In genomic region chr11:18745251-18745650, GRCh38 we compare ENCODE assay signal across 42 cellular contexts. TPM values are rescaled to one million over a fixed set of nuclear protein-coding genes. Genes with fewer than 3 reads are reported as not detected.
"Had no signal": no experiment of that assay in that cellular context is flagged by ENCODE, and none has a peak within 500 bp of the region (broad histone marks: within the 10 kb centered on the region; RNA-seq: fewer than 3 reads in every experiment).

No MANE protein-coding gene starts in this region.

- H3K27ac ChIP-seq: adrenal gland, body of pancreas, colonic mucosa, epithelial cell of prostate, esophagus squamous epithelium, gastroesophageal sphincter, WERI-Rb-1 had no signal

- H3K27ac Mint-ChIP-seq: activated CD4-positive, alpha-beta memory T cell treated with anti-CD3 and anti-CD28 coated beads for 36 hours; activated CD4-positive, alpha-beta T cell treated with anti-CD3 and anti-CD28 coated beads for 36 hours; activated CD4-positive, alpha-beta T cell treated with anti-CD3 and anti-CD28 coated beads, Interleukin-2, amount 10 ng/mL, durations not matched to agents 24 days and 14 days; activated CD8-positive, alpha-beta memory T cell treated with anti-CD3 and anti-CD28 coated beads, Interleukin-2, amount 10 ng/mL, durations not matched to agents 7 days and 5 days; activated CD8-positive, alpha-beta T cell treated with anti-CD3 and anti-CD28 coated beads, Interleukin-2, amount 10 ng/mL, durations not matched to agents 7 days and 5 days; activated naive CD4-positive, alpha-beta T cell treated with anti-CD3 and anti-CD28 coated beads for 36 hours; activated naive CD4-positive, alpha-beta T cell treated with anti-CD3 and anti-CD28 coated beads, Interleukin-2, amount 50 U/mL, for 24 hours; activated naive CD8-positive, alpha-beta T cell treated with anti-CD3 and anti-CD28 coated beads for 36 hours; activated naive CD8-positive, alpha-beta T cell treated with anti-CD3 and anti-CD28 coated beads, Interleukin-2, amount 50 U/mL, for 24 hours; activated T-helper 1 cell treated with anti-CD3 and anti-CD28 coated beads, Interleukin-12 subunit alpha, Interleukin-12 subunit beta, Interleukin-2, Interleukin-4 antibody, amounts not matched to agents 30 ng/mL and 10 ng/mL and 1 ng/mL, durations not matched to agents 14 hours and 24 hours and 36 hours; activated T-helper 2 cell treated with anti-CD3 and anti-CD28 coated beads, Interferon-gamma antibody, Interleukin-2, Interleukin-4, amounts not matched to agents 10 μg/mL and 5 μg/mL and 100 μg/mL, durations not matched to agents 14 hours and 24 hours and 36 hours; T-helper 17 cell; T-helper 2 cell treated with Interferon-gamma antibody and Interleukin-4, amounts not matched to agents 5 μg/mL and 100 μg/mL, for 36 hours had no signal

- H3K4me3 ChIP-seq: adrenal gland, body of pancreas, colonic mucosa, esophagus squamous epithelium, gastroesophageal sphincter had no signal

- H3K9me3 Mint-ChIP-seq: activated CD4-positive, alpha-beta memory T cell treated with anti-CD3 and anti-CD28 coated beads for 36 hours; activated CD4-positive, alpha-beta T cell treated with anti-CD3 and anti-CD28 coated beads, Interleukin-2, amount 10 ng/mL, durations not matched to agents 24 days and 14 days; activated naive CD4-positive, alpha-beta T cell treated with anti-CD3 and anti-CD28 coated beads for 36 hours; activated naive CD4-positive, alpha-beta T cell treated with anti-CD3 and anti-CD28 coated beads, Interleukin-2, amount 50 U/mL, for 24 hours; activated naive CD8-positive, alpha-beta T cell treated with anti-CD3 and anti-CD28 coated beads for 36 hours; activated naive CD8-positive, alpha-beta T cell treated with anti-CD3 and anti-CD28 coated beads, Interleukin-2, amount 50 U/mL, for 24 hours; activated T-helper 1 cell treated with anti-CD3 and anti-CD28 coated beads, Interleukin-12 subunit alpha, Interleukin-12 subunit beta, Interleukin-2, Interleukin-4 antibody, amounts not matched to agents 30 ng/mL and 10 ng/mL and 1 ng/mL, durations not matched to agents 14 hours and 24 hours and 36 hours; activated T-helper 2 cell treated with anti-CD3 and anti-CD28 coated beads, Interferon-gamma antibody, Interleukin-2, Interleukin-4, amounts not matched to agents 10 μg/mL and 5 μg/mL and 100 μg/mL, durations not matched to agents 14 hours and 24 hours and 36 hours; T-helper 2 cell treated with Interferon-gamma antibody and Interleukin-4, amounts not matched to agents 5 μg/mL and 100 μg/mL, for 36 hours had no signal

- H3K27me3 ChIP-seq: adrenal gland, body of pancreas, colonic mucosa, esophagus squamous epithelium, gastroesophageal sphincter had no signal

- H3K27me3 Mint-ChIP-seq: activated CD4-positive, alpha-beta memory T cell treated with anti-CD3 and anti-CD28 coated beads for 36 hours; activated CD4-positive, alpha-beta T cell treated with anti-CD3 and anti-CD28 coated beads for 36 hours; activated CD4-positive, alpha-beta T cell treated with anti-CD3 and anti-CD28 coated beads, Interleukin-2, amount 10 ng/mL, durations not matched to agents 24 days and 14 days; activated CD8-positive, alpha-beta memory T cell treated with anti-CD3 and anti-CD28 coated beads, Interleukin-2, amount 10 ng/mL, durations not matched to agents 7 days and 5 days; activated naive CD4-positive, alpha-beta T cell treated with anti-CD3 and anti-CD28 coated beads, Interleukin-2, amount 50 U/mL, for 24 hours; activated naive CD8-positive, alpha-beta T cell treated with anti-CD3 and anti-CD28 coated beads for 36 hours; activated naive CD8-positive, alpha-beta T cell treated with anti-CD3 and anti-CD28 coated beads, Interleukin-2, amount 50 U/mL, for 24 hours; T-helper 17 cell had no signal

- H3K36me3 Mint-ChIP-seq: activated CD4-positive, alpha-beta memory T cell treated with anti-CD3 and anti-CD28 coated beads for 36 hours; activated CD8-positive, alpha-beta memory T cell treated with anti-CD3 and anti-CD28 coated beads, Interleukin-2, amount 10 ng/mL, durations not matched to agents 7 days and 5 days; activated naive CD4-positive, alpha-beta T cell treated with anti-CD3 and anti-CD28 coated beads, Interleukin-2, amount 50 U/mL, for 24 hours; activated naive CD8-positive, alpha-beta T cell treated with anti-CD3 and anti-CD28 coated beads for 36 hours had no signal

- FAIRE-seq: endometrium, endothelial cell of umbilical vein had no signal

- DNase-seq: activated CD4-positive, alpha-beta memory T cell treated with anti-CD3 and anti-CD28 coated beads for 36 hours; activated CD4-positive, alpha-beta T cell treated with anti-CD3 and anti-CD28 coated beads for 36 hours; activated CD4-positive, alpha-beta T cell treated with anti-CD3 and anti-CD28 coated beads, Interleukin-2, amount 10 ng/mL, durations not matched to agents 24 days and 14 days; activated CD4-positive, CD25-positive, alpha-beta regulatory T cell; activated CD4-positive, CD25-positive, alpha-beta regulatory T cell treated with anti-CD3 and anti-CD28 coated beads, Interleukin-2, amount 50 U/mL, for 72 hours; activated CD8-positive, alpha-beta memory T cell treated with anti-CD3 and anti-CD28 coated beads, Interleukin-2, amount 10 ng/mL, durations not matched to agents 7 days and 5 days; activated CD8-positive, alpha-beta memory T cell treated with anti-CD3 and anti-CD28 coated beads, Interleukin-2, amount 50 U/mL, for 4 hours; activated CD8-positive, alpha-beta T cell treated with anti-CD3 and anti-CD28 coated beads, Interleukin-2, amount 10 ng/mL, durations not matched to agents 7 days and 5 days; activated effector memory CD4-positive, alpha-beta T cell treated with anti-CD3 and anti-CD28 coated beads, Interleukin-2, amount 50 U/mL, for 16 hours; activated naive CD4-positive, alpha-beta T cell treated with anti-CD3 and anti-CD28 coated beads for 36 hours; activated naive CD8-positive, alpha-beta T cell treated with anti-CD3 and anti-CD28 coated beads for 36 hours; activated naive CD8-positive, alpha-beta T cell treated with anti-CD3 and anti-CD28 coated beads, Interleukin-2, amount 50 U/mL, for 24 hours; activated T-cell treated with anti-CD3 and anti-CD28 coated beads, Interleukin-2, amount 50 U/mL, for 1 hour; activated T-cell treated with anti-CD3 and anti-CD28 coated beads, Interleukin-2, amount 50 U/mL, for 48 hours; adrenal gland; amygdala; aorta; body of pancreas; central memory CD4-positive, alpha-beta T cell; cerebellar nuclear complex; colonic mucosa; effector CD8-positive, alpha-beta T cell; esophagus squamous epithelium; foreskin melanocyte; SW 1271; T-helper 1 cell; T-helper 17 cell; T1000; WERI-Rb-1 had no signal

- H3K4me1 ChIP-seq: body of pancreas, colonic mucosa, gastroesophageal sphincter had no signal

- H3K9me3 ChIP-seq: adrenal gland, body of pancreas, colonic mucosa, esophagus squamous epithelium, gastroesophageal sphincter had no signal

- ATAC-seq: activated CD4-positive, alpha-beta T cell treated with anti-CD3 and anti-CD28 coated beads for 36 hours; activated CD8-positive, alpha-beta memory T cell treated with anti-CD3 and anti-CD28 coated beads, Interleukin-2, amount 10 ng/mL, durations not matched to agents 7 days and 5 days; activated CD8-positive, alpha-beta T cell treated with anti-CD3 and anti-CD28 coated beads, Interleukin-2, amount 10 ng/mL, durations not matched to agents 7 days and 5 days; activated naive CD8-positive, alpha-beta T cell treated with anti-CD3 and anti-CD28 coated beads, Interleukin-2, amount 50 U/mL, for 24 hours; body of pancreas; gastroesophageal sphincter; T-helper 17 cell had no signal

- H3K36me3 ChIP-seq: adrenal gland, colonic mucosa, esophagus squamous epithelium, gastroesophageal sphincter, WERI-Rb-1 had no signal

- H3K4me1 Mint-ChIP-seq: activated CD4-positive, alpha-beta T cell treated with anti-CD3 and anti-CD28 coated beads for 36 hours; activated CD4-positive, alpha-beta T cell treated with anti-CD3 and anti-CD28 coated beads, Interleukin-2, amount 10 ng/mL, durations not matched to agents 24 days and 14 days; activated CD8-positive, alpha-beta memory T cell treated with anti-CD3 and anti-CD28 coated beads, Interleukin-2, amount 10 ng/mL, durations not matched to agents 7 days and 5 days; activated naive CD4-positive, alpha-beta T cell treated with anti-CD3 and anti-CD28 coated beads, Interleukin-2, amount 50 U/mL, for 24 hours; activated naive CD8-positive, alpha-beta T cell treated with anti-CD3 and anti-CD28 coated beads for 36 hours; activated naive CD8-positive, alpha-beta T cell treated with anti-CD3 and anti-CD28 coated beads, Interleukin-2, amount 50 U/mL, for 24 hours; T-helper 17 cell had no signal

- H3K4me3 Mint-ChIP-seq: activated CD4-positive, alpha-beta memory T cell treated with anti-CD3 and anti-CD28 coated beads for 36 hours; activated CD4-positive, alpha-beta T cell treated with anti-CD3 and anti-CD28 coated beads for 36 hours; activated CD4-positive, alpha-beta T cell treated with anti-CD3 and anti-CD28 coated beads, Interleukin-2, amount 10 ng/mL, durations not matched to agents 24 days and 14 days; activated CD8-positive, alpha-beta memory T cell treated with anti-CD3 and anti-CD28 coated beads, Interleukin-2, amount 10 ng/mL, durations not matched to agents 7 days and 5 days; activated CD8-positive, alpha-beta T cell treated with anti-CD3 and anti-CD28 coated beads, Interleukin-2, amount 10 ng/mL, durations not matched to agents 7 days and 5 days; activated naive CD4-positive, alpha-beta T cell treated with anti-CD3 and anti-CD28 coated beads for 36 hours; activated naive CD4-positive, alpha-beta T cell treated with anti-CD3 and anti-CD28 coated beads, Interleukin-2, amount 50 U/mL, for 24 hours; activated naive CD8-positive, alpha-beta T cell treated with anti-CD3 and anti-CD28 coated beads for 36 hours; activated naive CD8-positive, alpha-beta T cell treated with anti-CD3 and anti-CD28 coated beads, Interleukin-2, amount 50 U/mL, for 24 hours; activated T-helper 1 cell treated with anti-CD3 and anti-CD28 coated beads, Interleukin-12 subunit alpha, Interleukin-12 subunit beta, Interleukin-2, Interleukin-4 antibody, amounts not matched to agents 30 ng/mL and 10 ng/mL and 1 ng/mL, durations not matched to agents 14 hours and 24 hours and 36 hours; T-helper 17 cell; T-helper 2 cell treated with Interferon-gamma antibody and Interleukin-4, amounts not matched to agents 5 μg/mL and 100 μg/mL, for 36 hours had no signal

RNA-seq across cellular contexts. Expression of gene IGSF22, which starts 19.3 kb away (rescaled TPM):
- total RNA-seq: activated CD4-positive, alpha-beta T cell treated with anti-CD3 and anti-CD28 coated beads, Interleukin-2, amount 10 ng/mL, durations not matched to agents 24 days and 14 days; activated CD8-positive, alpha-beta T cell treated with anti-CD3 and anti-CD28 coated beads, Interleukin-2, amount 10 ng/mL, durations not matched to agents 7 days and 5 days; body of pancreas; endothelial cell of umbilical vein had no signal
- polyA plus RNA-seq: aorta, endothelial cell of umbilical vein, fibroblast of lung had no signal

RNA-seq across cellular contexts. Expression of gene PTPN5, which starts 46.3 kb away (rescaled TPM):
- total RNA-seq: activated CD4-positive, alpha-beta memory T cell treated with anti-CD3 and anti-CD28 coated beads for 36 hours; activated CD4-positive, alpha-beta T cell treated with anti-CD3 and anti-CD28 coated beads for 36 hours; activated CD4-positive, alpha-beta T cell treated with anti-CD3 and anti-CD28 coated beads, Interleukin-2, amount 10 ng/mL, durations not matched to agents 24 days and 14 days; activated CD8-positive, alpha-beta memory T cell treated with anti-CD3 and anti-CD28 coated beads for 36 hours; activated CD8-positive, alpha-beta memory T cell treated with anti-CD3 and anti-CD28 coated beads, Interleukin-2, amount 10 ng/mL, durations not matched to agents 7 days and 5 days; activated CD8-positive, alpha-beta T cell treated with anti-CD3 and anti-CD28 coated beads, Interleukin-2, amount 10 ng/mL, durations not matched to agents 7 days and 5 days; activated naive CD4-positive, alpha-beta T cell treated with anti-CD3 and anti-CD28 coated beads for 36 hours; activated naive CD8-positive, alpha-beta T cell treated with anti-CD3 and anti-CD28 coated beads for 36 hours; activated T-helper 1 cell treated with anti-CD3 and anti-CD28 coated beads, Interleukin-12 subunit alpha, Interleukin-12 subunit beta, Interleukin-2, Interleukin-4 antibody, amounts not matched to agents 30 ng/mL and 10 ng/mL and 1 ng/mL, durations not matched to agents 14 hours and 24 hours and 36 hours; activated T-helper 2 cell treated with anti-CD3 and anti-CD28 coated beads, Interferon-gamma antibody, Interleukin-2, Interleukin-4, amounts not matched to agents 10 μg/mL and 5 μg/mL and 100 μg/mL, durations not matched to agents 14 hours and 24 hours and 36 hours; dermis microvascular lymphatic vessel endothelial cell; endothelial cell of umbilical vein; fibroblast of lung; fibroblast of villous mesenchyme; glomerular endothelial cell; T-helper 17 cell had no signal
- polyA plus RNA-seq: aorta, endothelial cell of umbilical vein, fibroblast of lung had no signal
